Comparison of ENCODE assay signal across 21 cellular contexts in genomic region chr6:3140201-3140600, GRCh38. TPM values are rescaled to one million over a fixed set of nuclear protein-coding genes. Genes with fewer than 3 reads are reported as not detected.
DNase-seq lines count a peak whose midpoint lies in the region; ATAC-seq and TF ChIP-seq lines count a peak whose summit lies in the region.
"Had no signal": no experiment of that assay in that cellular context is flagged by ENCODE, and none has a peak within 500 bp of the region (broad histone marks: within the 10 kb centered on the region; RNA-seq: fewer than 3 reads in every experiment).

No MANE protein-coding gene starts in this region.

- H2BK20ac ChIP-seq in H9 (ENCODE audit: low read depth, low read length, poor library complexity, severe bottlenecking), result no peak overlapping the region

- H2BK15ac ChIP-seq in H9 (ENCODE audit: low read depth, low read length), result no peak overlapping the region

- no peaks in the 10 kb centered on the region for H3K27me3 ChIP-seq in H9 (ENCODE audit: insufficient read depth, low read length)
- no peaks in the 10 kb centered on the region for H3K27me3 ChIP-seq in gastrocnemius medialis
- H3K27me3 ChIP-seq in effector memory CD4-positive, alpha-beta T cell (replicated peaks; ENCODE audit: control insufficient read depth, insufficient read depth, low read length, poor library complexity, severe bottlenecking), result no peaks in the 10 kb centered on the region
- no peaks in the 10 kb centered on the region for H3K27me3 ChIP-seq in A673 (replicated peaks; ENCODE audit: insufficient read depth, low read depth, low read length, poor library complexity)
- H3K27me3 ChIP-seq: SJCRH30 had no signal

- peaks cover 43 to 76% (median 72%) of the 10 kb centered on the region in 3 experiments for H3K36me3 Mint-ChIP-seq in H9 (ENCODE audit: insufficient read depth in 1 of 3, low read depth in 3 of 3)
- H3K36me3 Mint-ChIP-seq in dendritic cell treated with granulocyte-macrophage colony-stimulating factor and Interleukin-4, amounts not matched to agents 40 ng/mL and 50 ng/mL, for 4 days (ENCODE audit: low read depth), result peaks cover 10% of the 10 kb centered on the region

- peaks cover 2 to 54% of the 10 kb centered on the region in 2 donors for H3K36me3 ChIP-seq in gastrocnemius medialis
- H3K36me3 ChIP-seq in effector memory CD4-positive, alpha-beta T cell (ENCODE audit: control insufficient read depth, insufficient read depth, low read length), result no peaks in the 10 kb centered on the region
- peaks cover 27% of the 10 kb centered on the region for H3K36me3 ChIP-seq in A673 (ENCODE audit: insufficient read depth, low read length, poor library complexity, severe bottlenecking)
- H3K36me3 ChIP-seq: SJCRH30 had no signal

- H4K8ac ChIP-seq in H9 (replicated peaks; ENCODE audit: insufficient read length, low read depth, low read length), result no peak overlapping the region

- H3K56ac ChIP-seq in H9 (ENCODE audit: insufficient read length, low read depth, low read length), result no peak overlapping the region

- H2AFZ ChIP-seq in H9 (ENCODE audit: low read length), result no peak overlapping the region

- ATAC-seq in gastrocnemius medialis (no peak), HG03175 (IDR thresholded peaks at IDR 0.05; ENCODE audit: unreplicated experiment) (no peak)

- H3K18ac ChIP-seq in H9 (ENCODE audit: insufficient read length, low read depth, low read length), result no peak overlapping the region

- POLR2A ChIA-PET in A673 (lab: Charles Lee; ENCODE audit: low non-redundant PET), result no interaction called here

- in situ Hi-C loops in gastrocnemius medialis (cut with MboI; ENCODE audit: low sequenced_read_pairs in 4 of 4), result loop anchor here in 1 of 4 donors (25.0 kb wide), 1 partner anchor 597 kb away; no protein-coding TSS in a partner anchor

- no peak overlapping the region for H4K91ac ChIP-seq in H9 (ENCODE audit: insufficient read length, low read depth, low read length)

- no peaks in the 10 kb centered on the region; a peak in 1 of 5 replicates for H3K9me3 Mint-ChIP-seq in H9
- no peaks in the 10 kb centered on the region for H3K9me3 Mint-ChIP-seq in dendritic cell treated with granulocyte-macrophage colony-stimulating factor and Interleukin-4, amounts not matched to agents 40 ng/mL and 50 ng/mL, for 4 days
- H3K9me3 Mint-ChIP-seq: HFFc6 had no signal

- H3K4me1 ChIP-seq in H9 (ENCODE audit: insufficient read depth, low read length), result no peaks in the 10 kb centered on the region; the same call in 1 of the 2 replicates
- peaks cover 8 to 20% of the 10 kb centered on the region in 2 donors for H3K4me1 ChIP-seq in gastrocnemius medialis
- H3K4me1 ChIP-seq in effector memory CD4-positive, alpha-beta T cell (ENCODE audit: control insufficient read depth, insufficient read depth, low read length, poor library complexity, severe bottlenecking), result no peaks in the 10 kb centered on the region
- peaks cover 5% of the 10 kb centered on the region for H3K4me1 ChIP-seq in A673 (ENCODE audit: insufficient read depth, low read length, poor library complexity, severe bottlenecking)

- no peak overlapping the region for H2AK5ac ChIP-seq in H9 (ENCODE audit: insufficient read length, low read length)

- DNase-seq in H9, result no peak
- no peak for DNase-seq in gastrocnemius medialis
- no peak for DNase-seq in effector memory CD4-positive, alpha-beta T cell
- no peak for DNase-seq in A673 (ENCODE audit: low spot score)
- DNase-seq: DMS79; H7; HFFc6; KG1; NCI-H1092 treated with DMSO at 0.1 percent for 48 hours; NCI-H1436 treated with DMSO at 0.1 percent for 48 hours; NCI-H1930; NCI-H2227 treated with DMSO at 0.1 percent for 48 hours; NCI-H510A treated with DMSO at 0.1 percent for 48 hours; NCI-H774; NK-92 treated with Interleukin-12 subunit alpha and Interleukin-12 subunit beta, amount 100 ng/mL, for 24 hours; SJCRH30 had no signal

- no peaks in the 10 kb centered on the region for H3K79me2 ChIP-seq in H9 (ENCODE audit: insufficient read depth, low read length)

- TF ChIP-seq CTCF in C4-2B (conservative IDR thresholded peaks at IDR 0.05) (no peak), H9 (conservative IDR thresholded peaks at IDR 0.05) (no peak), gastrocnemius medialis (IDR thresholded peaks at IDR 0.05 in 4 of 5, conservative IDR thresholded peaks at IDR 0.05 in 1 of 5) (no peak), A673 (conservative IDR thresholded peaks at IDR 0.05; ENCODE audit: low read depth, low read length) (no peak)

- no peak overlapping the region for H2BK5ac ChIP-seq in H9 (ENCODE audit: insufficient read length, low read length)

- H3K14ac ChIP-seq in H9 (ENCODE audit: insufficient read depth, low read length), result no peak overlapping the region

- H3K27ac ChIP-seq in C4-2B (peak overlapping the region; percentile 79), H9 (ENCODE audit: insufficient read length, low read depth, low read length) (no peak overlapping the region), gastrocnemius medialis (peak overlapping the region in 3 of 4 donors; percentile 47 to 75 (median 74)), A673 (ENCODE audit: low read depth, low read length, poor library complexity, severe bottlenecking) (no peak overlapping the region)
- H3K27ac ChIP-seq in effector memory CD4-positive, alpha-beta T cell (ENCODE audit: insufficient read depth, low read length, poor library complexity, severe bottlenecking), result no peak overlapping the region
- H3K27ac ChIP-seq: A549, HL-60, SJCRH30 had no signal

- no peak overlapping the region for H3K4ac ChIP-seq in H9 (ENCODE audit: low read depth, low read length)

- no peaks in the 10 kb centered on the region for H3K27me3 Mint-ChIP-seq in H9 (ENCODE audit: low read depth)
- no peaks in the 10 kb centered on the region for H3K27me3 Mint-ChIP-seq in dendritic cell treated with granulocyte-macrophage colony-stimulating factor and Interleukin-4, amounts not matched to agents 40 ng/mL and 50 ng/mL, for 4 days

- no peak overlapping the region for H3K4me2 ChIP-seq in H9 (ENCODE audit: insufficient read depth, insufficient read length, low read length)
- H3K4me2 ChIP-seq: A549 had no signal

- intact Hi-C loops in dendritic cell treated with granulocyte-macrophage colony-stimulating factor and Interleukin-4, amounts not matched to agents 40 ng/mL and 50 ng/mL, for 4 days (cut with micrococcal nuclease), result no loop called here
- intact Hi-C loops in gastrocnemius medialis (cut with DNase I; ENCODE audit: low total_unique reads), result no loop called here
- intact Hi-C loops in A673 (cut with micrococcal nuclease; ENCODE audit: unreplicated experiment), result no loop called here

- H3K9me3 ChIP-seq in H9 (ENCODE audit: control insufficient read depth, low read depth, low read length) (no peaks in the 10 kb centered on the region), gastrocnemius medialis (no peaks in the 10 kb centered on the region), A673 (ENCODE audit: low read depth, low read length, poor library complexity, severe bottlenecking) (no peaks in the 10 kb centered on the region)
- no peaks in the 10 kb centered on the region for H3K9me3 ChIP-seq in effector memory CD4-positive, alpha-beta T cell (ENCODE audit: control insufficient read depth, low read length)
- H3K9me3 ChIP-seq: A549, SJCRH30 had no signal

- no peak overlapping the region for H2BK120ac ChIP-seq in H9 (ENCODE audit: low read depth, low read length, poor library complexity, severe bottlenecking)

- no peak overlapping the region for H3T11ph ChIP-seq in H9 (ENCODE audit: low read length)

- peak overlapping the region in 2 of 3 experiments; percentile 24 to 40; a peak in 1 of 7 replicates for H3K27ac Mint-ChIP-seq in H9
- H3K27ac Mint-ChIP-seq in dendritic cell treated with granulocyte-macrophage colony-stimulating factor and Interleukin-4, amounts not matched to agents 40 ng/mL and 50 ng/mL, for 4 days, result peak overlapping the region; percentile 85

- CTCF ChIA-PET in A673 (lab: Charles Lee), result no interaction called here

- no peak overlapping the region for H3K23ac ChIP-seq in H9 (ENCODE audit: insufficient read length, low read depth, low read length)

- no peak overlapping the region for H2BK12ac ChIP-seq in H9 (ENCODE audit: insufficient read length, low read depth, low read length)

- H3K79me1 ChIP-seq in H9 (ENCODE audit: insufficient read depth, low read depth, low read length, poor library complexity, severe bottlenecking), result no peaks in the 10 kb centered on the region

- H4K20me1 ChIP-seq in H9 (ENCODE audit: control insufficient read depth, insufficient read depth, insufficient read length), result no peaks in the 10 kb centered on the region

- peaks cover 2% of the 10 kb centered on the region for H3K23me2 ChIP-seq in H9 (ENCODE audit: insufficient read length, low read depth, low read length, poor library complexity, severe bottlenecking)

- H4K5ac ChIP-seq in H9 (ENCODE audit: insufficient read length, low read depth, low read length), result no peak overlapping the region

- no peak for TF ChIP-seq POLR2A in gastrocnemius medialis (IDR thresholded peaks at IDR 0.05)

- no CpG with 5 or more reads among the region's 20 CpGs for WGBS in H9 (ENCODE audit: extremely low coverage, insufficient read length, low lambda C conversion rate)

- H3K4me1 Mint-ChIP-seq in H9, result peaks cover 21 to 34% of the 10 kb centered on the region in 2 experiments
- peaks cover 22% of the 10 kb centered on the region for H3K4me1 Mint-ChIP-seq in dendritic cell treated with granulocyte-macrophage colony-stimulating factor and Interleukin-4, amounts not matched to agents 40 ng/mL and 50 ng/mL, for 4 days (ENCODE audit: low read depth)

- no peak overlapping the region for H3K4me3 ChIP-seq in gastrocnemius medialis
- no peak overlapping the region for H3K4me3 ChIP-seq in effector memory CD4-positive, alpha-beta T cell (ENCODE audit: insufficient read depth, low read depth, low read length, poor library complexity, severe bottlenecking)
- H3K4me3 ChIP-seq in A673 (ENCODE audit: low read depth, low read length, poor library complexity, severe bottlenecking), result no peak overlapping the region
- H3K4me3 ChIP-seq: A549, SJCRH30 had no signal

- no peak overlapping the region for H3K9ac ChIP-seq in H9 (ENCODE audit: extremely low read depth, insufficient read length, low read length)

- no TSS peak for BruUV-seq in A673 (replicated peaks; lab: Mats Ljungman, UMichigan)

- H3K4me3 Mint-ChIP-seq in H9, result no peak overlapping the region
- no peak overlapping the region for H3K4me3 Mint-ChIP-seq in dendritic cell treated with granulocyte-macrophage colony-stimulating factor and Interleukin-4, amounts not matched to agents 40 ng/mL and 50 ng/mL, for 4 days

RNA-seq across cellular contexts. Expression of gene TUBB2A, which starts 17.1 kb away (rescaled TPM):
- total RNA-seq in H9 (2021), result 258 and 268 TPM in 2 replicates
- 10 to 100 TPM; 18.9 to 53.1 (median 27.0) TPM for total RNA-seq in gastrocnemius medialis
- total RNA-seq in A673 (2021), result 93.9 and 112 TPM in 2 replicates

RNA-seq across cellular contexts. Expression of gene BPHL, which starts 21.7 kb away (rescaled TPM):
- 48.7 and 50.2 TPM in 2 replicates for total RNA-seq in H9 (2021)
- 1 to 10 TPM; 4.7 to 8.7 (median 5.8) TPM for total RNA-seq in gastrocnemius medialis
- 30.8 and 37.4 TPM in 2 replicates for total RNA-seq in A673 (2021)

Comparison
In these comparisons a context has a peak if more than half of its experiments do, and no peak if none do; other contexts are left out.
1. H3K27ac ChIP-seq: peak in C4-2B (single experiment) and gastrocnemius medialis (3 of 4); none in H9 (single experiment), effector memory CD4-positive, alpha-beta T cell (single experiment) and A673 (single experiment).